8 cellular contexts compared by ENCODE assay signal in the genomic region with DNA sequence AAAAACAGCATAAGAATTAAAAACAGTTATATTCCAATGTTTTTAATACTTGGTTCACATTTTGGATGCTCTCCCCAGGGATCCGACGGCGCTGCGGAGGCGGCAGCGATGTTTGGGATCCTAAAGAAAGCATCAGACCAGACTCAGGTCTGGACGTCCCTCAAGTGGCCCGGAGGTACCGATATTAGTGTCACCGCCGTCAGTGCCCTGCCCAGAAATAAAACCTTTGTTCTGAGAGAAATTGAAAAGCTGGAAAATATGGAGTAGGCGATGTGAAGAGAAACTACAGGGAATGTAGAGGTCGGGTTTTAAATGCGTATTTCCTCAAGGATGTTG. TPM values are rescaled to one million over a fixed set of nuclear protein-coding genes. Genes with fewer than 3 reads are reported as not detected.
A peak's percentile ranks its signal among the peaks of the same experiment; 100 is the strongest.
DNase-seq lines count a peak whose midpoint lies in the region; ATAC-seq and TF ChIP-seq lines count a peak whose summit lies in the region.

No MANE protein-coding gene starts in this region.

- no peak overlapping the region for H3K27ac Mint-ChIP-seq in activated naive CD4-positive, alpha-beta T cell treated with anti-CD3 and anti-CD28 coated beads, Interleukin-2, amount 50 U/mL, for 24 hours

- WGBS in body of pancreas, 2 donors, result 4 to 6% methylated on average over 14 of the region's 14 CpGs
- 12% methylated on average over 14 of the region's 14 CpGs for WGBS in liver

- DNase-seq in activated naive CD4-positive, alpha-beta T cell treated with anti-CD3 and anti-CD28 coated beads, Interleukin-2, amount 50 U/mL, for 16 hours, result no peak
- DNase-seq in body of pancreas (peak in 1 of 4 donors; percentile 34), tibial artery (peak in 1 of 2 donors; percentile 27)

- TF ChIP-seq RAD21 in liver (IDR thresholded peaks at IDR 0.05), result no peak

- no peaks in the 10 kb centered on the region for H3K36me3 ChIP-seq in body of pancreas (replicated peaks in 1 of 2; ENCODE audit: insufficient read depth in 1 of 2, low read depth in 2 of 2)
- no peaks in the 10 kb centered on the region for H3K36me3 ChIP-seq in liver (ENCODE audit: control insufficient read depth in 4 of 4, insufficient read depth in 3 of 4, low read depth in 1 of 4, low read length in 3 of 4)
- no peaks in the 10 kb centered on the region for H3K36me3 ChIP-seq in tibial artery

- H3K4me3 Mint-ChIP-seq in activated naive CD4-positive, alpha-beta T cell treated with anti-CD3 and anti-CD28 coated beads, Interleukin-2, amount 50 U/mL, for 24 hours, result peak overlapping the region; percentile 87

- no peaks in the 10 kb centered on the region for H3K9me3 ChIP-seq in body of pancreas
- H3K9me3 ChIP-seq in liver (ENCODE audit: control insufficient read depth in 4 of 4, low read length in 3 of 4), result no peaks in the 10 kb centered on the region
- no peaks in the 10 kb centered on the region for H3K9me3 ChIP-seq in tibial artery

- intact Hi-C loops in body of pancreas (cut with DNase I), result loop anchor here (10.0 kb wide), 1 partner anchor 117 kb away; no protein-coding TSS in a partner anchor
- intact Hi-C loops in tibial artery (cut with DNase I; ENCODE audit: low total_unique reads), result loop anchor here (2.0 kb wide), 1 partner anchor 147 kb away; no protein-coding TSS in a partner anchor

- no peaks in the 10 kb centered on the region for H3K27me3 Mint-ChIP-seq in activated naive CD4-positive, alpha-beta T cell treated with anti-CD3 and anti-CD28 coated beads, Interleukin-2, amount 50 U/mL, for 24 hours

- peaks cover 53% of the 10 kb centered on the region for H3K4me1 ChIP-seq in body of pancreas
- H3K4me1 ChIP-seq in liver (ENCODE audit: control insufficient read depth in 4 of 4, insufficient read depth in 4 of 4, low read length in 3 of 4), result peaks cover 11 to 36% (median 26%) of the 10 kb centered on the region in 4 donors
- peaks cover 0 to 44% (median 26%) of the 10 kb centered on the region in 4 donors for H3K4me1 ChIP-seq in tibial artery

- TF ChIP-seq POLR2A in body of pancreas (IDR thresholded peaks at IDR 0.05), result no peak

- H3K27ac ChIP-seq in body of pancreas, result peak overlapping the region; percentile 81 to 91 (median 85)
- H3K27ac ChIP-seq in liver (ENCODE audit: low read depth in 1 of 2, low read length in 2 of 2), result peak overlapping the region; percentile 88 to 89
- H3K27ac ChIP-seq in tibial artery, result peak overlapping the region; percentile 74 to 80

- H3K4me1 Mint-ChIP-seq in activated naive CD4-positive, alpha-beta T cell treated with anti-CD3 and anti-CD28 coated beads, Interleukin-2, amount 50 U/mL, for 24 hours, result peaks cover 29% of the 10 kb centered on the region

- H3K4me3 ChIP-seq in body of pancreas (peak overlapping the region in 1 of 2 donors; percentile 23), liver (ENCODE audit: low read depth in 1 of 3, low read length in 3 of 3) (peak overlapping the region; percentile 71 to 97 (median 85)), tibial artery (peak overlapping the region; percentile 90 to 92)

- TF ChIP-seq CTCF in body of pancreas (IDR thresholded peaks at IDR 0.05) (no peak), liver (IDR thresholded peaks at IDR 0.05; ENCODE audit: low read depth, low read length, missing input control) (no peak), tibial artery (IDR thresholded peaks at IDR 0.05) (no peak)

- ATAC-seq in body of pancreas (no peak), GM18858 (IDR thresholded peaks at IDR 0.05; ENCODE audit: unreplicated experiment) (no peak), HG03045 (IDR thresholded peaks at IDR 0.05; ENCODE audit: unreplicated experiment) (no peak), GM21515 (IDR thresholded peaks at IDR 0.05; ENCODE audit: unreplicated experiment) (no peak)

- peak overlapping the region; percentile 54 to 79 for H3K9ac ChIP-seq in liver (ENCODE audit: low read depth in 1 of 2, low read length in 2 of 2)

- H3K27me3 ChIP-seq in body of pancreas (no peaks in the 10 kb centered on the region), liver (ENCODE audit: control insufficient read depth in 4 of 4, insufficient read depth in 4 of 4, low read length in 3 of 4) (no peaks in the 10 kb centered on the region), tibial artery (no peaks in the 10 kb centered on the region)

- H3K9me3 Mint-ChIP-seq in activated naive CD4-positive, alpha-beta T cell treated with anti-CD3 and anti-CD28 coated beads, Interleukin-2, amount 50 U/mL, for 24 hours, result no peaks in the 10 kb centered on the region

- no peaks in the 10 kb centered on the region for H3K36me3 Mint-ChIP-seq in activated naive CD4-positive, alpha-beta T cell treated with anti-CD3 and anti-CD28 coated beads, Interleukin-2, amount 50 U/mL, for 24 hours

TF ChIP-seq in liver, 16 proteins besides CTCF, POLR2A, EP300 and RAD21:
- TF ChIP-seq SP1 (IDR thresholded peaks at IDR 0.05) (peak; percentile 2), EGR1 (IDR thresholded peaks at IDR 0.05; ENCODE audit: low read depth in 2 of 2) (no peak), GABPA (IDR thresholded peaks at IDR 0.05 in 1 of 2, conservative IDR thresholded peaks at IDR 0.05 in 1 of 2) (no peak)

RNA-seq across cellular contexts. Expression of a gene that starts 0.6 kb away (rescaled TPM):
- 100 to 1,000 TPM in 1 of 2 donors, 10 to 100 TPM in 1; 63.8 to 111 TPM for total RNA-seq in body of pancreas
- total RNA-seq in liver, result 10 to 100 TPM; 10.4 to 38.6 TPM
- 10 to 100 TPM; 13.2 to 13.5 TPM for polyA plus RNA-seq in liver
